ENCODE assay signal across 1 cellular context in genomic region chr18:12443631-12444030, GRCh38.
TF ChIP-seq lines count a peak whose summit lies in the region.

No MANE protein-coding gene starts in this region.

TF ChIP-seq in WTC11, 78 proteins besides CTCF, POLR2A, EP300 and RAD21 (continued from another document):
- TF ChIP-seq ATF6 (CRISPR knock-in tag; IDR thresholded peaks at IDR 0.05), result no peak
- no peak for TF ChIP-seq CREB1 (CRISPR knock-in tag; IDR thresholded peaks at IDR 0.05)
- TF ChIP-seq ZBTB21 (CRISPR knock-in tag; IDR thresholded peaks at IDR 0.05; ENCODE audit: borderline replicate concordance), result no peak
- no peak for TF ChIP-seq ZNF423 (CRISPR knock-in tag; IDR thresholded peaks at IDR 0.05)
